ENCODE assay signal across 29 cellular contexts in genomic region chr20:58559368-58559729, GRCh38. TPM values are rescaled to one million over a fixed set of nuclear protein-coding genes. Genes with fewer than 3 reads are reported as not detected.
"Had no signal": no experiment of that assay in that cellular context is flagged by ENCODE, and none has a peak within 500 bp of the region (broad histone marks: within the 10 kb centered on the region; RNA-seq: fewer than 3 reads in every experiment).

No MANE protein-coding gene starts in this region.

- FAIRE-seq: keratinocyte, pancreas had no signal

- DNase-seq: left colon; left ventricle myocardium inferior; midbrain; mucosa of descending colon; naive thymus-derived CD4-positive, alpha-beta T cell; nucleus accumbens; pancreas; right cardiac atrium; stimulated activated CD4-positive, alpha-beta T cell treated with anti-CD3 and anti-CD28 coated beads, Interleukin-12 subunit alpha, Interleukin-12 subunit beta, amount 100 ng/mL, for 4 hours; stimulated activated CD4-positive, alpha-beta T cell treated with anti-CD3 and anti-CD28 coated beads, Interleukin-15, amount 100 ng/mL, for 24 hours; stimulated activated CD4-positive, alpha-beta T cell treated with anti-CD3 and anti-CD28 coated beads, Interleukin-2, amount 100 ng/mL, for 24 hours; stimulated activated CD4-positive, alpha-beta T cell treated with anti-CD3 and anti-CD28 coated beads, Interleukin-4, amount 100 ng/mL, for 1 hour; stimulated activated naive B cell treated with anti-CD40 and anti-IgM and Interleukin-4, amounts not matched to agents 10 μg/mL and 1 μg/mL and 100 μg/mL, for 72 hours; stimulated activated naive CD8-positive, alpha-beta T cell treated with anti-CD3 and anti-CD28 coated beads, Interleukin-15, Interleukin-2, amounts not matched to agents 100 U/mL and 50 U/mL, for 24 hours; stomach; testis; thyroid gland; transverse colon; upper lobe of left lung had no signal

- ATAC-seq: left colon; mucosa of descending colon; naive thymus-derived CD4-positive, alpha-beta T cell; pancreas; right cardiac atrium; sciatic nerve; stimulated activated naive B cell treated with anti-CD40 and anti-IgM and Interleukin-4, amounts not matched to agents 10 μg/mL and 1 μg/mL and 100 μg/mL, for 72 hours; stimulated activated naive CD8-positive, alpha-beta T cell treated with anti-CD3 and anti-CD28 coated beads, Interleukin-15, Interleukin-2, amounts not matched to agents 100 U/mL and 50 U/mL, for 24 hours had no signal

- H3K36me3 ChIP-seq: left ventricle myocardium inferior, pancreas, prostate gland, stomach, thyroid gland, transverse colon, upper lobe of left lung, vagina had no signal

- H2AFZ ChIP-seq: hepatocyte had no signal

- H3K27me3 ChIP-seq: pancreas, testis, thyroid gland, transverse colon, upper lobe of left lung, vagina had no signal

- H3K4me1 ChIP-seq: left ventricle myocardium inferior, pancreas, prostate gland, stomach, testis, thyroid gland, transverse colon, upper lobe of left lung, vagina had no signal

- H3K4me2 ChIP-seq: hepatocyte had no signal

- H3K9me3 ChIP-seq: mucosa of descending colon, pancreas, prostate gland, testis, thyroid gland, transverse colon, upper lobe of left lung, vagina had no signal

- H3K27ac ChIP-seq: hepatocyte, left ventricle myocardium inferior, pancreas, prostate gland, skin epidermis, stomach, testis, thyroid gland, transverse colon, upper lobe of left lung, vagina had no signal

- H3K4me3 ChIP-seq: hepatocyte, left ventricle myocardium inferior, lung, mucosa of descending colon, pancreas, prostate gland, skin epidermis, stomach, testis, thyroid gland, transverse colon, upper lobe of left lung, vagina had no signal

RNA-seq across cellular contexts. Expression of gene APCDD1L, which starts 44.1 kb away (rescaled TPM):
- total RNA-seq: mesenteric fat pad; naive thymus-derived CD4-positive, alpha-beta T cell; natural killer cell treated with Interleukin-12 subunit alpha and Interleukin-12 subunit beta and Interleukin-15 and Interleukin-18, amount 100 ng/mL, for 72 hours; neural crest cell had no signal
- polyA plus RNA-seq: hepatocyte had no signal
